1 cellular context compared by ENCODE assay signal in the genomic region with DNA sequence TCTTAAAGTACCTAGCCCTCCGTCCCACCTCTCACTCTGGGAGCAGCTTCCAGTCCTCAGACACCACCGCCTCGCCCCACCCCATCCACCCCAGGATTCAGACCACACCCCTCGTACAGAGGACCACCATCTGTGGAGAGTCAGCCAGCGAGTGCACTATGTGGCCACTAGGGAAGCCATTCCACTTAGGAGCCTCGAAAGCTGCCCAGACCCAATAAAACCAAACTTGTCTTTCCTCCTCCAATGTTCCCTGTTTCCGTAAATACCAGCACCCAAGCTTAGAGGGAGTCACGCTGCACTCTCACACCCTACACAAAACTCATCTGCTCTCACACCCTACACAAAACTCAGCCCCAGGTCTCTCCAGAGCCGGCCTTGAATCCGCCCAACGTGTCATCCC.
TF ChIP-seq lines count a peak whose summit lies in the region.

No MANE protein-coding gene starts in this region.

TF ChIP-seq in GM23338, 12 proteins besides CTCF, POLR2A, EP300 and RAD21 (continued from another document):
- TF ChIP-seq, protein P1, sequence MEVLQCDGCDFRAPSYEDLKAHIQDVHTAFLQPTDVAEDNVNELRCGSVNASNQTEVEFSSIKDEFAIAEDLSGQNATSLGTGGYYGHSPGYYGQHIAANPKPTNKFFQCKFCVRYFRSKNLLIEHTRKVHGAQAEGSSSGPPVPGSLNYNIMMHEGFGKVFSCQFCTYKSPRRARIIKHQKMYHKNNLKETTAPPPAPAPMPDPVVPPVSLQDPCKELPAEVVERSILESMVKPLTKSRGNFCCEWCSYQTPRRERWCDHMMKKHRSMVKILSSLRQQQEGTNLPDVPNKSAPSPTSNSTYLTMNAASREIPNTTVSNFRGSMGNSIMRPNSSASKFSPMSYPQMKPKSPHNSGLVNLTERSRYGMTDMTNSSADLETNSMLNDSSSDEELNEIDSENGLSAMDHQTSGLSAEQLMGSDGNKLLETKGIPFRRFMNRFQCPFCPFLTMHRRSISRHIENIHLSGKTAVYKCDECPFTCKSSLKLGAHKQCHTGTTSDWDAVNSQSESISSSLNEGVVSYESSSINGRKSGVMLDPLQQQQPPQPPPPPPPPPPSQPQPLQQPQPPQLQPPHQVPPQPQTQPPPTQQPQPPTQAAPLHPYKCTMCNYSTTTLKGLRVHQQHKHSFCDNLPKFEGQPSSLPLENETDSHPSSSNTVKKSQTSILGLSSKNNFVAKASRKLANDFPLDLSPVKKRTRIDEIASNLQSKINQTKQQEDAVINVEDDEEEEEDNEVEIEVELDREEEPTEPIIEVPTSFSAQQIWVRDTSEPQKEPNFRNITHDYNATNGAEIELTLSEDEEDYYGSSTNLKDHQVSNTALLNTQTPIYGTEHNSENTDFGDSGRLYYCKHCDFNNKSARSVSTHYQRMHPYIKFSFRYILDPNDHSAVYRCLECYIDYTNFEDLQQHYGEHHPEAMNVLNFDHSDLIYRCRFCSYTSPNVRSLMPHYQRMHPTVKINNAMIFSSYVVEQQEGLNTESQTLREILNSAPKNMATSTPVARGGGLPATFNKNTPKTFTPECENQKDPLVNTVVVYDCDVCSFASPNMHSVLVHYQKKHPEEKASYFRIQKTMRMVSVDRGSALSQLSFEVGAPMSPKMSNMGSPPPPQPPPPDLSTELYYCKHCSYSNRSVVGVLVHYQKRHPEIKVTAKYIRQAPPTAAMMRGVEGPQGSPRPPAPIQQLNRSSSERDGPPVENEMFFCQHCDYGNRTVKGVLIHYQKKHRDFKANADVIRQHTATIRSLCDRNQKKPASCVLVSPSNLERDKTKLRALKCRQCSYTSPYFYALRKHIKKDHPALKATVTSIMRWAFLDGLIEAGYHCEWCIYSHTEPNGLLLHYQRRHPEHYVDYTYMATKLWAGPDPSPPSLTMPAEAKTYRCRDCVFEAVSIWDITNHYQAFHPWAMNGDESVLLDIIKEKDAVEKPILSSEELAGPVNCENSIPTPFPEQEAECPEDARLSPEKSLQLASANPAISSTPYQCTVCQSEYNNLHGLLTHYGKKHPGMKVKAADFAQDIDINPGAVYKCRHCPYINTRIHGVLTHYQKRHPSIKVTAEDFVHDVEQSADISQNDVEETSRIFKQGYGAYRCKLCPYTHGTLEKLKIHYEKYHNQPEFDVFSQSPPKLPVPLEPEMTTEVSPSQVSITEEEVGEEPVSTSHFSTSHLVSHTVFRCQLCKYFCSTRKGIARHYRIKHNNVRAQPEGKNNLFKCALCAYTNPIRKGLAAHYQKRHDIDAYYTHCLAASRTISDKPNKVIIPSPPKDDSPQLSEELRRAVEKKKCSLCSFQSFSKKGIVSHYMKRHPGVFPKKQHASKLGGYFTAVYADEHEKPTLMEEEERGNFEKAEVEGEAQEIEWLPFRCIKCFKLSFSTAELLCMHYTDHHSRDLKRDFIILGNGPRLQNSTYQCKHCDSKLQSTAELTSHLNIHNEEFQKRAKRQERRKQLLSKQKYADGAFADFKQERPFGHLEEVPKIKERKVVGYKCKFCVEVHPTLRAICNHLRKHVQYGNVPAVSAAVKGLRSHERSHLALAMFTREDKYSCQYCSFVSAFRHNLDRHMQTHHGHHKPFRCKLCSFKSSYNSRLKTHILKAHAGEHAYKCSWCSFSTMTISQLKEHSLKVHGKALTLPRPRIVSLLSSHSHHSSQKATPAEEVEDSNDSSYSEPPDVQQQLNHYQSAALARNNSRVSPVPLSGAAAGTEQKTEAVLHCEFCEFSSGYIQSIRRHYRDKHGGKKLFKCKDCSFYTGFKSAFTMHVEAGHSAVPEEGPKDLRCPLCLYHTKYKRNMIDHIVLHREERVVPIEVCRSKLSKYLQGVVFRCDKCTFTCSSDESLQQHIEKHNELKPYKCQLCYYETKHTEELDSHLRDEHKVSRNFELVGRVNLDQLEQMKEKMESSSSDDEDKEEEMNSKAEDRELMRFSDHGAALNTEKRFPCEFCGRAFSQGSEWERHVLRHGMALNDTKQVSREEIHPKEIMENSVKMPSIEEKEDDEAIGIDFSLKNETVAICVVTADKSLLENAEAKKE (CRISPR knock-in tag; IDR thresholded peaks at IDR 0.05), result no peak
- TF ChIP-seq STAT1 (IDR thresholded peaks at IDR 0.05; ENCODE audit: unreplicated experiment), result no peak
